Comparison of ENCODE assay signal across 11 cellular contexts in the genomic region with DNA sequence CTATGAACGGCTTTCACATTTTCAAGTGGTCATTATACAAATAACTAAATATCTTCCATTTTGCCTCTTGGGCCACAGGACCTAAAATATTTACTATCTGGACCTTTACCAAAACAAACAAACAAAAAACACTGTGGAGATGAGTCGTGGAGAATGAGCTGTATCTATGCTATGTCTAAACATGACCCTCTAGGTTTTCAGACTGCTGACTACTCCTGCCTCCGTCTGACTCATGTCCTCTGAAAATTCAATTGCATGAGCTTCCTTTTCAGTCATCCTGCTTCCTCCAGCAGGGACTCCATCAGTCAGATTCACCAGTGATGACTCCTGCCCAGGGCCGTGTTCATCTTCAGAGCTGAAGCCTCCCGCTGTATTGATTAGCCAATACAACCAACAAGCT.
DNase-seq lines count a peak whose midpoint lies in the region; ATAC-seq, FAIRE-seq and TF ChIP-seq lines count a peak whose summit lies in the region.
"Had no signal": no experiment of that assay in that cellular context is flagged by ENCODE, and none has a peak within 500 bp of the region (broad histone marks: within the 10 kb centered on the region; RNA-seq: fewer than 3 reads in every experiment).

No MANE protein-coding gene starts in this region.

- H3K27me3 ChIP-seq in adipocyte (replicated peaks; ENCODE audit: control insufficient read depth, insufficient read depth, low read length) = no peaks in the 10 kb centered on the region

- intact Hi-C loops in activated T-helper 2 cell treated with anti-CD3 and anti-CD28 coated beads, Interferon-gamma antibody, Interleukin-2, Interleukin-4, amounts not matched to agents 10 μg/mL and 5 μg/mL and 100 μg/mL, durations not matched to agents 14 hours and 24 hours and 36 hours (cut with micrococcal nuclease) = no loop called here

- no peaks in the 10 kb centered on the region for H3K9me3 ChIP-seq in adipocyte (ENCODE audit: control insufficient read depth, low read length)

- no peak for FAIRE-seq in GM12891 (lab: Jason Lieb, UNC)

- ATAC-seq in GM21381 (IDR thresholded peaks at IDR 0.05; ENCODE audit: unreplicated experiment) = no peak

- no peaks in the 10 kb centered on the region for H3K4me1 Mint-ChIP-seq in activated T-helper 2 cell treated with anti-CD3 and anti-CD28 coated beads, Interferon-gamma antibody, Interleukin-2, Interleukin-4, amounts not matched to agents 10 μg/mL and 5 μg/mL and 100 μg/mL, durations not matched to agents 14 hours and 24 hours and 36 hours (ENCODE audit: low read depth)

- peak; percentile 29; the same call in 1 of the 2 replicates for TF ChIP-seq CTCF in AG10803 (conservative IDR thresholded peaks at IDR 0.05; ENCODE audit: low read length)

- no peaks in the 10 kb centered on the region for H3K9me3 Mint-ChIP-seq in activated T-helper 2 cell treated with anti-CD3 and anti-CD28 coated beads, Interferon-gamma antibody, Interleukin-2, Interleukin-4, amounts not matched to agents 10 μg/mL and 5 μg/mL and 100 μg/mL, durations not matched to agents 14 hours and 24 hours and 36 hours
- H3K9me3 Mint-ChIP-seq: stimulated activated naive CD8-positive, alpha-beta T cell treated with anti-CD3 and anti-CD28 coated beads, Interleukin-15, Interleukin-2, amounts not matched to agents 100 ng/mL and 50 ng/mL, for 24 hours had no signal

- no peaks in the 10 kb centered on the region for H3K36me3 Mint-ChIP-seq in activated T-helper 2 cell treated with anti-CD3 and anti-CD28 coated beads, Interferon-gamma antibody, Interleukin-2, Interleukin-4, amounts not matched to agents 10 μg/mL and 5 μg/mL and 100 μg/mL, durations not matched to agents 14 hours and 24 hours and 36 hours (ENCODE audit: low read depth)

- peaks cover 5% of the 10 kb centered on the region for H3K27me3 Mint-ChIP-seq in activated T-helper 2 cell treated with anti-CD3 and anti-CD28 coated beads, Interferon-gamma antibody, Interleukin-2, Interleukin-4, amounts not matched to agents 10 μg/mL and 5 μg/mL and 100 μg/mL, durations not matched to agents 14 hours and 24 hours and 36 hours (ENCODE audit: low read depth)
- H3K27me3 Mint-ChIP-seq: stimulated activated naive CD8-positive, alpha-beta T cell treated with anti-CD3 and anti-CD28 coated beads, Interleukin-15, Interleukin-2, amounts not matched to agents 100 ng/mL and 50 ng/mL, for 24 hours had no signal

- H3K9ac ChIP-seq in adipocyte (ENCODE audit: low read length) = no peak overlapping the region

- H3K4me3 Mint-ChIP-seq in activated T-helper 2 cell treated with anti-CD3 and anti-CD28 coated beads, Interferon-gamma antibody, Interleukin-2, Interleukin-4, amounts not matched to agents 10 μg/mL and 5 μg/mL and 100 μg/mL, durations not matched to agents 14 hours and 24 hours and 36 hours (ENCODE audit: low read depth) = no peak overlapping the region
- H3K4me3 Mint-ChIP-seq: stimulated activated naive CD8-positive, alpha-beta T cell treated with anti-CD3 and anti-CD28 coated beads, Interleukin-15, Interleukin-2, amounts not matched to agents 100 ng/mL and 50 ng/mL, for 24 hours had no signal

- no peak for TF ChIP-seq POLR2A in GM12891 (IDR thresholded peaks at IDR 0.05; ENCODE audit: low read depth, low read length)

- H3K36me3 ChIP-seq in adipocyte (ENCODE audit: control insufficient read depth, insufficient read depth, low read length, severe bottlenecking) = no peaks in the 10 kb centered on the region

- DNase-seq in AG10803 (ENCODE audit: low read depth) (peak; percentile 97), HT1080 (ENCODE audit: low read depth) (peak; percentile 94), adipocyte (ENCODE audit: low read depth) (peak; percentile 87), kidney tubule cell (ENCODE audit: low spot score) (peak; percentile 98), ureter (ENCODE audit: low spot score) (no peak), GM12891 (ENCODE audit: insufficient read length, low spot score) (no peak)
- DNase-seq in activated T-helper 2 cell treated with anti-CD3 and anti-CD28 coated beads, Interferon-gamma antibody, Interleukin-2, Interleukin-4, amounts not matched to agents 10 μg/mL and 5 μg/mL and 100 μg/mL, durations not matched to agents 14 hours and 24 hours and 36 hours (ENCODE audit: low spot score) = no peak
- DNase-seq: erythroblast, occipital lobe had no signal

- H3K4me3 ChIP-seq in AG10803 (ENCODE audit: low read length) (no peak overlapping the region), adipocyte (ENCODE audit: low read length) (no peak overlapping the region)

- no peak overlapping the region for H3K27ac Mint-ChIP-seq in activated T-helper 2 cell treated with anti-CD3 and anti-CD28 coated beads, Interferon-gamma antibody, Interleukin-2, Interleukin-4, amounts not matched to agents 10 μg/mL and 5 μg/mL and 100 μg/mL, durations not matched to agents 14 hours and 24 hours and 36 hours
- H3K27ac Mint-ChIP-seq: stimulated activated naive CD8-positive, alpha-beta T cell treated with anti-CD3 and anti-CD28 coated beads, Interleukin-15, Interleukin-2, amounts not matched to agents 100 ng/mL and 50 ng/mL, for 24 hours had no signal

- H3K4me1 ChIP-seq in adipocyte (ENCODE audit: control insufficient read depth, insufficient read depth, low read length) = peaks cover 16% of the 10 kb centered on the region

TF ChIP-seq in GM12891, 5 proteins besides CTCF, POLR2A, EP300 and RAD21:
- TF ChIP-seq POLR2AphosphoS5 (IDR thresholded peaks at IDR 0.05; ENCODE audit: low read depth, low read length) = no peak
- TF ChIP-seq PAX5 (IDR thresholded peaks at IDR 0.05; ENCODE audit: insufficient read depth, low read length, severe bottlenecking) = no peak
- no peak for TF ChIP-seq POU2F2 (IDR thresholded peaks at IDR 0.05; ENCODE audit: low read depth, low read length)

Comparison
In these comparisons a context has a peak if more than half of its experiments do, and no peak if none do; other contexts are left out.
1. DNase-seq: peak in AG10803 (single experiment), HT1080 (single experiment), adipocyte (single experiment) and kidney tubule cell (single experiment); none in activated T-helper 2 cell treated with anti-CD3 and anti-CD28 coated beads, Interferon-gamma antibody, Interleukin-2, Interleukin-4, amounts not matched to agents 10 μg/mL and 5 μg/mL and 100 μg/mL, durations not matched to agents 14 hours and 24 hours and 36 hours (single experiment), ureter (single experiment) and GM12891 (single experiment).